In the genomic region with DNA sequence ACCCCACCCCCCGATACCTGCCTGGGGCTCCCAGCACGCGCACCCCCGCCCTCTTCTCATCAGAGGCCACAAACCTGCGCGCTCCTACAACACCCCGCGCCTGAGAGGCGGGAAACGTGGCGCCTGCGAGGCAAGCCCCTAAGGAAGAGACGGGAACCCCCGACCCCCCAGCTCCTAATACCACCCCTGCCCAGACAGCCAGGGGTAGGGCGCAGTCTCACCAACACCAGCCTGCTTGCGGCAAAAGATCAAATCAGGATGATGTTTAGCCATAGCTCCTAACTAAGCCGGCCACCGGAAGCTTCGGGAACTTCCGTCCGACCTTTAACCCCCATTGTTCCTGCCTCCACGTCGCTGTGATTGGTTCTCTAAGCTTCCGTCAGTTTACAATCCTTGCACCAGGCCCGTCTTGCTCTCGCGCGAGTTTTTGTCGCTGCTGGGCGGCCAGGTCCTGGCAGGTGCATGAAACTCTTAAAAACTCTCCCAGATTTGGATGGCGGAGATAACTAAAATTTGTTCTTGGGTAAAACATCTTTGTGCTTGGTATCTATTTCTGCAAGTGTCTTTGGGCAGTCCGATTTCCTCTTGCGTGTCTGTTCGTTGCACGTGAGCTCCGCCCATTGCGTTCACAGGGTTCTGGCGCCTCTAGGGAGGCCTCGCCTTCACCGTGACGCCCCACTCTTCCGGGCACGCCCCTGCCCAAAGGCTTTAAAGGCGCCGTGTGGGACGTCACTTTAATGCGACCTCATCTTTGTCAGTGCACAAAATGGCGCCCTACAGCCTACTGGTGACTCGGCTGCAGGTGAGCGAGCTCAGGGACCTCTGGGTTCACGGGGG, we compare ENCODE assay signal across 8 cellular contexts.
DNase-seq lines count a peak whose midpoint lies in the region; ATAC-seq lines count a peak whose summit lies in the region.

A gene (plus strand): TSS at position 737 of the 837 bp plus-strand sequence. CDS start 30 bp downstream, at position 767.
A gene with protein sequence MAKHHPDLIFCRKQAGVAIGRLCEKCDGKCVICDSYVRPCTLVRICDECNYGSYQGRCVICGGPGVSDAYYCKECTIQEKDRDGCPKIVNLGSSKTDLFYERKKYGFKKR (minus strand): TSS at position 312 of the 837 bp plus-strand sequence. CDS start 39 bp downstream, at position 273.

- H3K4me2 ChIP-seq in BLaER1 treated with 17β-estradiol and CSF1 and Interleukin-3, amounts not matched to agents 10 nM and 100 nM, result peak within 1 kb of the TSS; percentile 82 to 97 (median 95)

- peak; percentile 90 for ATAC-seq in GM19351 (IDR thresholded peaks at IDR 0.05; ENCODE audit: unreplicated experiment)
- peak; percentile 84 for ATAC-seq in HG03521 (IDR thresholded peaks at IDR 0.05; ENCODE audit: unreplicated experiment)

- H4K20me1 ChIP-seq in BLaER1 treated with 17β-estradiol and CSF1 and Interleukin-3, amounts not matched to agents 10 nM and 100 nM, result peaks cover 4 to 62% (median 21%) of the 10 kb centered on the region in 11 experiments; a peak in 15 of 22 replicates

- peak; percentile 98 for DNase-seq in NCI-H748 (lab: John Stamatoyannopoulos, UW; ENCODE audit: unreplicated experiment)
- peak; percentile 98 for DNase-seq in activated CD4-positive, alpha-beta T cell treated with anti-CD3 and anti-CD28 coated beads, Interleukin-2, amount 50 U/mL, for 1 hour
- peak; percentile 98 for DNase-seq in dedifferentiated amniotic fluid mesenchymal stem cell (ENCODE audit: extremely low spot score)
- peak; percentile 99 for DNase-seq in left kidney (ENCODE audit: low read depth, low spot score)
- peak; percentile 98 for DNase-seq in stimulated activated CD4-positive, alpha-beta T cell treated with anti-CD3 and anti-CD28 coated beads, Interleukin-2, amount 100 ng/mL, for 24 hours

- H3K4me1 ChIP-seq in BLaER1 treated with 17β-estradiol and CSF1 and Interleukin-3, amounts not matched to agents 10 nM and 100 nM, result peaks cover 29 to 40% (median 37%) of the 10 kb centered on the region in 10 experiments

- H3K27ac ChIP-seq in BLaER1 treated with 17β-estradiol and CSF1 and Interleukin-3, amounts not matched to agents 10 nM and 100 nM, result peak within 1 kb of the TSS; percentile 88 to 99 (median 96)

- peaks cover 58 to 76% (median 69%) of the 10 kb centered on the region in 11 experiments for H3K36me3 ChIP-seq in BLaER1 treated with 17β-estradiol and CSF1 and Interleukin-3, amounts not matched to agents 10 nM and 100 nM

- H3K9me3 ChIP-seq in BLaER1 treated with 17β-estradiol and CSF1 and Interleukin-3, amounts not matched to agents 10 nM and 100 nM (replicated peaks in 1 of 11), result no peaks in the 10 kb centered on the region

- no peaks in the 10 kb centered on the region for H3K27me3 ChIP-seq in BLaER1 treated with 17β-estradiol and CSF1 and Interleukin-3, amounts not matched to agents 10 nM and 100 nM

- peak within 1 kb of the TSS; percentile 80 to 97 (median 88) for H3K4me3 ChIP-seq in BLaER1 treated with 17β-estradiol and CSF1 and Interleukin-3, amounts not matched to agents 10 nM and 100 nM

- H3K9ac ChIP-seq in BLaER1 treated with 17β-estradiol and CSF1 and Interleukin-3, amounts not matched to agents 10 nM and 100 nM, result peak within 1 kb of the TSS; percentile 89 to 97 (median 92)

Comparison
In these comparisons a context has a peak if more than half of its experiments do, and no peak if none do; other contexts are left out.
1. Peak in every context shown above with its lines: DNase-seq, ATAC-seq, H3K4me3 ChIP-seq and H3K27ac ChIP-seq.